ENCODE assay signal across 17 cellular contexts in the genomic region with DNA sequence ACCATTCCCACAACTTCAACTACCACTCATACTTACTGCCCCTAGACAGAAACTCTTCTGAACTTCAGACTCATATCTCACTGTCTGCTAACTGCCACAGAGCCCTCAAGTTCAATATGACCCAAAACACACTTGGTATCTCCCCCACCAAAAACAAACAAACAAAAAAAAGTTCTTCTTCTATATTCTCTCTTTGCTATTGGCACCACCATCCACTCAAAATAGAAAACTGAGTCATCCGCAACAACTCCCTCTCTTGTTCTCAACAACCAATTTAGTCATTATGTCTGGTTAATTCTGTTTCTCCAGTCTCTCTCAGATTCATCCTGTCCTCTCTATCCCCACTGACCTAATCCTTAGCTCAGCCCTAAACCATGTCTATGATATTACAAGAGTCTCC. TPM values are rescaled to one million over a fixed set of nuclear protein-coding genes. Genes with fewer than 3 reads are reported as not detected.
DNase-seq lines count a peak whose midpoint lies in the region; FAIRE-seq and TF ChIP-seq lines count a peak whose summit lies in the region.
"Had no signal": no experiment of that assay in that cellular context is flagged by ENCODE, and none has a peak within 500 bp of the region (broad histone marks: within the 10 kb centered on the region; RNA-seq: fewer than 3 reads in every experiment).

No MANE protein-coding gene starts in this region.

- WGBS in trophoblast cell (ENCODE audit: extremely low coverage, insufficient coverage, insufficient read length) = no CpG with 5 or more reads among the region's 1 CpG
- 100% methylated on average over 1 of the region's 1 CpG for WGBS in hepatocyte (ENCODE audit: low lambda C conversion rate, missing lambda C conversion rate)

- no peak overlapping the region for H2BK5ac ChIP-seq in trophoblast cell (ENCODE audit: low read depth, low read length, poor library complexity)

- FAIRE-seq in bronchial epithelial cell (lab: Jason Lieb, UNC) = no peak

- no peak overlapping the region for H4K91ac ChIP-seq in trophoblast cell (ENCODE audit: low read depth, low read length)

- H3K9me3 Mint-ChIP-seq in HFFc6 = no peaks in the 10 kb centered on the region
- H3K9me3 Mint-ChIP-seq: CD4-positive, alpha-beta memory T cell; naive thymus-derived CD4-positive, alpha-beta T cell had no signal

- no peak overlapping the region for H3K14ac ChIP-seq in trophoblast cell (ENCODE audit: low read length)

- H3K9me3 ChIP-seq in trophoblast cell (ENCODE audit: insufficient read depth, low read depth, low read length) (no peaks in the 10 kb centered on the region), hepatocyte (ENCODE audit: low read depth) (no peaks in the 10 kb centered on the region)
- H3K9me3 ChIP-seq: psoas muscle, testis had no signal

- H4K8ac ChIP-seq in trophoblast cell (ENCODE audit: low read depth, low read length) = no peak overlapping the region

- no peak overlapping the region for H3K4me2 ChIP-seq in trophoblast cell (ENCODE audit: low read length)
- H3K4me2 ChIP-seq in hepatocyte = no peak overlapping the region
- H3K4me2 ChIP-seq: PC-9 had no signal

- peaks cover 8% of the 10 kb centered on the region for H3K79me1 ChIP-seq in trophoblast cell (ENCODE audit: low read length)

- peaks cover 42% of the 10 kb centered on the region for H4K20me1 ChIP-seq in hepatocyte (ENCODE audit: insufficient read depth, poor library complexity, severe bottlenecking)

- H2AFZ ChIP-seq in trophoblast cell (ENCODE audit: insufficient read depth, low read length, poor library complexity) = no peak overlapping the region
- H2AFZ ChIP-seq in hepatocyte = no peak overlapping the region
- H2AFZ ChIP-seq: PC-9 had no signal

- no peak overlapping the region for H2BK120ac ChIP-seq in trophoblast cell (ENCODE audit: insufficient read depth, low read length, poor library complexity)

- no peaks in the 10 kb centered on the region for H3K9me2 ChIP-seq in hepatocyte (replicated peaks; ENCODE audit: insufficient read depth)

- no peaks in the 10 kb centered on the region for H3K36me3 Mint-ChIP-seq in HFFc6 (ENCODE audit: low read depth)

- no peak overlapping the region for H3K23ac ChIP-seq in trophoblast cell (ENCODE audit: low read length)

- no peak overlapping the region for H2AK5ac ChIP-seq in trophoblast cell (ENCODE audit: low read length)

- H2BK12ac ChIP-seq in trophoblast cell (ENCODE audit: low read length) = no peak overlapping the region

- DNase-seq in EH (ENCODE audit: low read depth) (peak; percentile 58), HFFc6 (peak; percentile 44), bronchial epithelial cell (ENCODE audit: low read depth) (peak; percentile 27), trophoblast cell (no peak), NCI-H1694 treated with DMSO at 0.1 percent for 48 hours (lab: John Stamatoyannopoulos, UW) (no peak), hepatocyte (ENCODE audit: low spot score) (no peak), NCI-H510A (lab: John Stamatoyannopoulos, UW) (no peak)
- DNase-seq: activated effector memory CD4-positive, alpha-beta T cell treated with anti-CD3 and anti-CD28 coated beads, Interleukin-2, amount 50 U/mL, for 16 hours; CD4-positive, alpha-beta memory T cell; DMS79 treated with DMSO at 0.1 percent for 48 hours; Kasumi-1; naive thymus-derived CD4-positive, alpha-beta T cell; NCI-H187; NCI-H524; PC-9; psoas muscle; testis had no signal

- peak overlapping the region; percentile 17 for H3K4ac ChIP-seq in trophoblast cell (ENCODE audit: low read depth, low read length)

- no peaks in the 10 kb centered on the region for H3K27me3 Mint-ChIP-seq in HFFc6 (ENCODE audit: insufficient read depth)
- H3K27me3 Mint-ChIP-seq: CD4-positive, alpha-beta memory T cell; naive thymus-derived CD4-positive, alpha-beta T cell had no signal

- H3K27me3 ChIP-seq in bronchial epithelial cell (ENCODE audit: control insufficient read depth, insufficient read depth, low read length) = no peaks in the 10 kb centered on the region
- no peaks in the 10 kb centered on the region for H3K27me3 ChIP-seq in trophoblast cell (ENCODE audit: insufficient read depth, low read length)
- H3K27me3 ChIP-seq in hepatocyte = no peaks in the 10 kb centered on the region
- H3K27me3 ChIP-seq: testis had no signal

- H3K79me2 ChIP-seq in trophoblast cell (ENCODE audit: control insufficient read depth, insufficient read depth, low read length, poor library complexity) = peaks cover 8% of the 10 kb centered on the region
- peaks cover 90% of the 10 kb centered on the region for H3K79me2 ChIP-seq in hepatocyte

- no peak overlapping the region for H3K9ac ChIP-seq in trophoblast cell (ENCODE audit: low read length)

- TF ChIP-seq CTCF in HFFc6 (IDR thresholded peaks at IDR 0.05) = no peak
- TF ChIP-seq CTCF in bronchial epithelial cell (IDR thresholded peaks at IDR 0.05; ENCODE audit: insufficient read depth, low read length, severe bottlenecking) = no peak
- no peak for TF ChIP-seq CTCF in hepatocyte (IDR thresholded peaks at IDR 0.05; ENCODE audit: poor library complexity)

- H3K27ac Mint-ChIP-seq in HFFc6 = no peak overlapping the region
- H3K27ac Mint-ChIP-seq: CD4-positive, alpha-beta memory T cell; naive thymus-derived CD4-positive, alpha-beta T cell had no signal

- H3K4me1 ChIP-seq in trophoblast cell (ENCODE audit: control insufficient read depth in 1 of 2, insufficient read depth in 2 of 2, low read length in 2 of 2) = peaks cover 1 to 3% of the 10 kb centered on the region in 2 experiments
- H3K4me1 ChIP-seq in hepatocyte (ENCODE audit: insufficient read depth) = peaks cover 14% of the 10 kb centered on the region

- H3K36me3 ChIP-seq in bronchial epithelial cell (ENCODE audit: control insufficient read depth, insufficient read depth, low read length) (no peaks in the 10 kb centered on the region), trophoblast cell (ENCODE audit: control insufficient read depth in 1 of 2, insufficient read depth in 2 of 2, low read length in 2 of 2) (peaks cover 4 to 9% of the 10 kb centered on the region in 2 experiments), hepatocyte (replicated peaks; ENCODE audit: insufficient read depth, low read depth) (no peaks in the 10 kb centered on the region)

- no peak overlapping the region for H4K12ac ChIP-seq in trophoblast cell (ENCODE audit: low read depth, low read length)

- peaks cover under 1% of the 10 kb centered on the region; the same call in 1 of the 2 replicates for H3K4me1 Mint-ChIP-seq in HFFc6 (ENCODE audit: low read depth)

- H3K27ac ChIP-seq in trophoblast cell (ENCODE audit: low read depth, low read length) (no peak overlapping the region), hepatocyte (no peak overlapping the region)
- H3K27ac ChIP-seq: PC-9, psoas muscle, testis had no signal

- no peak overlapping the region for H3K4me3 Mint-ChIP-seq in HFFc6
- H3K4me3 Mint-ChIP-seq: CD4-positive, alpha-beta memory T cell; naive thymus-derived CD4-positive, alpha-beta T cell had no signal

- no peak overlapping the region for H3K18ac ChIP-seq in trophoblast cell (ENCODE audit: low read length)

- no peak overlapping the region for H3K4me3 ChIP-seq in bronchial epithelial cell (ENCODE audit: low read depth, low read length)
- H3K4me3 ChIP-seq in trophoblast cell (ENCODE audit: low read depth, low read length) = no peak overlapping the region
- H3K4me3 ChIP-seq in hepatocyte = no peak overlapping the region
- H3K4me3 ChIP-seq: PC-9, psoas muscle, testis had no signal

RNA-seq across cellular contexts. Expression of gene DCTN1, which starts 7.2 kb away (rescaled TPM):
- total RNA-seq in HFFc6 (2021; fragmentation: NEBNext Ultra II Directional; extraction: Animal tissue kit (Norgen Biotek cat#: 25700)) = 100 to 1,000 TPM; 222 to 286 (median 236) TPM
- total RNA-seq in bronchial epithelial cell = 65.8 and 79.8 TPM in 2 replicates
- polyA plus RNA-seq in trophoblast cell (2013) = 155 and 165 TPM in 2 replicates
- 72.3 and 84.3 TPM in 2 replicates for total RNA-seq in hepatocyte
- polyA plus RNA-seq in hepatocyte = 95.0 and 111 TPM in 2 replicates

RNA-seq across cellular contexts. Expression of gene C2orf81, which starts 34.1 kb away (rescaled TPM):
- 1 to 10 TPM in 5 of 6 experiments, under 1 TPM in 1; 0.53 to 2.3 (median 1.4) TPM for total RNA-seq in HFFc6 (2021; fragmentation: NEBNext Ultra II Directional; extraction: Animal tissue kit (Norgen Biotek cat#: 25700))
- total RNA-seq in bronchial epithelial cell (0.26 TPM in 2 replicates), hepatocyte (0.32 and 0.37 TPM in 2 replicates)
- polyA plus RNA-seq in trophoblast cell (2013) = 0.29 and 0.31 TPM in 2 replicates
- polyA plus RNA-seq in hepatocyte = 0.76 and 4.2 TPM in 2 replicates

RNA-seq across cellular contexts. Expression of gene WDR54, which starts 34.2 kb away (rescaled TPM):
- 10 to 100 TPM; 30.7 to 37.7 (median 33.4) TPM for total RNA-seq in HFFc6 (2021; fragmentation: NEBNext Ultra II Directional; extraction: Animal tissue kit (Norgen Biotek cat#: 25700))
- total RNA-seq in bronchial epithelial cell (26.9 and 31.6 TPM in 2 replicates), hepatocyte (6.2 and 7.1 TPM in 2 replicates)
- polyA plus RNA-seq in trophoblast cell (2013) = 4.7 TPM in 2 replicates
- polyA plus RNA-seq in hepatocyte = 22.2 and 22.6 TPM in 2 replicates

RNA-seq across cellular contexts. Expression of gene SLC4A5, which starts 44.1 kb away (rescaled TPM):
- total RNA-seq in HFFc6 (2021; fragmentation: NEBNext Ultra II Directional; extraction: Animal tissue kit (Norgen Biotek cat#: 25700)) = under 1 TPM in 3 of 6 experiments, not detected in 3; 0.19 to 0.40 (median 0.31) TPM
- total RNA-seq in bronchial epithelial cell (under 0.01 and 0.90 TPM in 2 replicates), hepatocyte (0.36 and 1.5 TPM in 2 replicates)
- 0.48 and 0.65 TPM in 2 replicates for polyA plus RNA-seq in trophoblast cell (2013)
- polyA plus RNA-seq in hepatocyte = 0.28 and 1.7 TPM in 2 replicates
- total RNA-seq: PC-9 had no signal

RNA-seq across cellular contexts. Expression of gene RTKN, which starts 54.4 kb away (rescaled TPM):
- total RNA-seq in HFFc6 (2021; fragmentation: NEBNext Ultra II Directional; extraction: Animal tissue kit (Norgen Biotek cat#: 25700)) = 10 to 100 TPM; 12.7 to 14.8 (median 13.6) TPM
- total RNA-seq in bronchial epithelial cell (22.1 and 24.1 TPM in 2 replicates), hepatocyte (66.1 and 74.2 TPM in 2 replicates)
- 44.2 and 46.2 TPM in 2 replicates for polyA plus RNA-seq in trophoblast cell (2013)
- 77.5 and 85.0 TPM in 2 replicates for polyA plus RNA-seq in hepatocyte
- total RNA-seq: CD4-positive, alpha-beta memory T cell had no signal

Comparison
In these comparisons a context has a peak if more than half of its experiments do, and no peak if none do; other contexts are left out.
1. DNase-seq: peak in EH (single experiment), HFFc6 (single experiment) and bronchial epithelial cell (single experiment); none in trophoblast cell (0 of 2), NCI-H1694 treated with DMSO at 0.1 percent for 48 hours (single experiment), hepatocyte (single experiment) and NCI-H510A (single experiment).